23 cellular contexts compared by ENCODE assay signal in genomic region chr1:22330092-22330762, GRCh38.
"Had no signal": no experiment of that assay in that cellular context is flagged by ENCODE, and none has a peak within 500 bp of the region (broad histone marks: within the 10 kb centered on the region; RNA-seq: fewer than 3 reads in every experiment).

No MANE protein-coding gene starts in this region.

- H3K9me3 Mint-ChIP-seq: activated T-cell treated with anti-CD3 and anti-CD28 coated beads, Interleukin-2, amount 50 U/mL, for 4 hours; activated T-helper 2 cell treated with anti-CD3 and anti-CD28 coated beads, Interferon-gamma antibody, Interleukin-2, Interleukin-4, amounts not matched to agents 10 μg/mL and 5 μg/mL and 100 μg/mL, durations not matched to agents 14 hours and 24 hours and 36 hours; stimulated activated effector memory CD8-positive, alpha-beta T cell treated with anti-CD3 and anti-CD28 coated beads, Interleukin-12 subunit alpha, Interleukin-12 subunit beta, amount 100 ng/mL, for 72 hours had no signal

- DNase-seq: activated CD4-positive, alpha-beta T cell treated with anti-CD3 and anti-CD28 coated beads for 36 hours; activated CD4-positive, alpha-beta T cell treated with anti-CD3 and anti-CD28 coated beads, Interleukin-2, amount 50 U/mL, for 48 hours; activated CD8-positive, alpha-beta memory T cell treated with anti-CD3 and anti-CD28 coated beads, Interleukin-2, amount 50 U/mL, for 48 hours; activated naive CD4-positive, alpha-beta T cell; activated T-cell treated with anti-CD3 and anti-CD28 coated beads, Interleukin-2, amount 50 U/mL, for 4 hours; amniotic stem cell; cerebellar nuclear complex; cortex of kidney; lower lobe of right lung; right cardiac atrium; small intestine; stimulated activated CD4-positive, alpha-beta T cell treated with anti-CD3 and anti-CD28 coated beads, Interleukin-2, amount 100 ng/mL, for 24 hours; stimulated activated naive CD8-positive, alpha-beta T cell treated with anti-CD3 and anti-CD28 coated beads, Interleukin-15, amount 100 ng/mL, for 72 hours; uterus; WERI-Rb-1 had no signal

- ATAC-seq: activated CD4-positive, alpha-beta T cell treated with anti-CD3 and anti-CD28 coated beads for 36 hours; activated T-cell treated with anti-CD3 and anti-CD28 coated beads, Interleukin-2, amount 50 U/mL, for 4 hours; gastroesophageal sphincter; lower lobe of right lung; natural killer cell treated with Interleukin-12 subunit alpha and Interleukin-12 subunit beta and Interleukin-15 and Interleukin-18, amount 100 ng/mL, for 72 hours; pancreas; right cardiac atrium; stimulated activated effector memory CD8-positive, alpha-beta T cell treated with anti-CD3 and anti-CD28 coated beads, Interleukin-12 subunit alpha, Interleukin-12 subunit beta, amount 100 ng/mL, for 72 hours; stimulated activated naive CD8-positive, alpha-beta T cell treated with anti-CD3 and anti-CD28 coated beads, Interleukin-15, amount 100 ng/mL, for 72 hours had no signal

- H3K27ac Mint-ChIP-seq: activated CD4-positive, alpha-beta T cell treated with anti-CD3 and anti-CD28 coated beads for 36 hours; activated naive CD8-positive, alpha-beta T cell; activated T-helper 2 cell treated with anti-CD3 and anti-CD28 coated beads, Interferon-gamma antibody, Interleukin-2, Interleukin-4, amounts not matched to agents 10 μg/mL and 5 μg/mL and 100 μg/mL, durations not matched to agents 14 hours and 24 hours and 36 hours; natural killer cell treated with Interleukin-12 subunit alpha and Interleukin-12 subunit beta and Interleukin-15 and Interleukin-18, amount 100 ng/mL, for 72 hours; stimulated activated effector memory CD8-positive, alpha-beta T cell treated with anti-CD3 and anti-CD28 coated beads, Interleukin-12 subunit alpha, Interleukin-12 subunit beta, amount 100 ng/mL, for 72 hours had no signal

- H3K27me3 ChIP-seq: pancreas, uterus had no signal

- H3K4me3 Mint-ChIP-seq: activated CD4-positive, alpha-beta T cell treated with anti-CD3 and anti-CD28 coated beads for 36 hours; activated naive CD8-positive, alpha-beta T cell; activated T-cell treated with anti-CD3 and anti-CD28 coated beads, Interleukin-2, amount 50 U/mL, for 4 hours; natural killer cell treated with Interleukin-12 subunit alpha and Interleukin-12 subunit beta and Interleukin-15 and Interleukin-18, amount 100 ng/mL, for 72 hours; stimulated activated effector memory CD8-positive, alpha-beta T cell treated with anti-CD3 and anti-CD28 coated beads, Interleukin-12 subunit alpha, Interleukin-12 subunit beta, amount 100 ng/mL, for 72 hours; stimulated activated naive CD8-positive, alpha-beta T cell treated with anti-CD3 and anti-CD28 coated beads, Interleukin-15, amount 100 ng/mL, for 72 hours had no signal

- H3K27ac ChIP-seq: epithelial cell of prostate, gastroesophageal sphincter, lower lobe of right lung, pancreas, tibial nerve, uterus, WERI-Rb-1 had no signal

- H3K4me1 ChIP-seq: gastroesophageal sphincter, lower lobe of right lung, pancreas, tibial nerve, uterus had no signal

- H3K36me3 ChIP-seq: gastroesophageal sphincter, lower lobe of right lung, pancreas, tibial nerve, uterus, WERI-Rb-1 had no signal

- H3K4me1 Mint-ChIP-seq: activated CD4-positive, alpha-beta T cell treated with anti-CD3 and anti-CD28 coated beads for 36 hours; stimulated activated effector memory CD8-positive, alpha-beta T cell treated with anti-CD3 and anti-CD28 coated beads, Interleukin-12 subunit alpha, Interleukin-12 subunit beta, amount 100 ng/mL, for 72 hours; stimulated activated naive CD8-positive, alpha-beta T cell treated with anti-CD3 and anti-CD28 coated beads, Interleukin-15, amount 100 ng/mL, for 72 hours had no signal

- H3K36me3 Mint-ChIP-seq: activated naive CD8-positive, alpha-beta T cell; natural killer cell treated with Interleukin-12 subunit alpha and Interleukin-12 subunit beta and Interleukin-15 and Interleukin-18, amount 100 ng/mL, for 72 hours; stimulated activated effector memory CD8-positive, alpha-beta T cell treated with anti-CD3 and anti-CD28 coated beads, Interleukin-12 subunit alpha, Interleukin-12 subunit beta, amount 100 ng/mL, for 72 hours had no signal

- H3K9me3 ChIP-seq: gastroesophageal sphincter, lower lobe of right lung, pancreas, tibial nerve, uterus had no signal

- H3K4me3 ChIP-seq: gastroesophageal sphincter, lower lobe of right lung, pancreas, tibial nerve, uterus had no signal
